In the genomic region with DNA sequence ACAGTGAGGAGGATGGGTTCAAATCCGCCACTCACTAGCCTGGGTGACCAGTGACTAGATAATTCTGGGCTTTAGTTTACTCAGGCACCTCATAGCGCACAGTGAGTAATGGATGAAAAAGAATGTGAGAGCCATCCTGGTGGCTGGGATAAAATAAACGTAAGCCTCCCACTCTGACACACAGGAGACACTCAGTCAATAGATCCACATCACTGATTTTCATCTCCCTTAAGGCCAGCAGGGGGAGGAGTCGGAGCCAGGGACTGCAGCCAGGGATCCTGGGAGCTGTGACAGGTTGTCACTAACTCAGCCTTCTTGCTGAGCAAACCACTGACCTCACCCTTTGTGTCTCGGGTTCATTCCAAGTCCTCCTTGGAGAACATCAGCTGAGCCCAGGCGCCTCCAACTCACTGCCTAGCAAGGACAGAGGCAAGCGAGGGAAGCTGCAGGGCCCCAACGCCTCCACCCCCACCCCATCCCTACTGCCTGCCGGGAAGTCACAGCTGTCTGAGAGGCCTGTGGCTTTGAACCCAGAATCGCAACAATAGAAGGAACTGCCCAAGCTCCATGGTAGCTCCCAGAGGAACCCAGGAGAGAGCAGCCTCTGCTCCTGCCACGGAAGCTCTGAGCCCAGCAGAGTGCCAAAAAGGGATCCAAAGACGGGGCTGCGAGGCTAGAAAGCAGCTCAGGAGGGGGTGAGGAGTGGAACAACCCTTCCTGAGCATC, we compare ENCODE assay signal across 1 cellular context.
TF ChIP-seq lines count a peak whose summit lies in the region.

No MANE protein-coding gene starts in this region.

TF ChIP-seq in K562, 482 proteins besides CTCF, POLR2A, EP300 and RAD21 (continued from another document and continues in another):
- TF ChIP-seq, protein P1, sequence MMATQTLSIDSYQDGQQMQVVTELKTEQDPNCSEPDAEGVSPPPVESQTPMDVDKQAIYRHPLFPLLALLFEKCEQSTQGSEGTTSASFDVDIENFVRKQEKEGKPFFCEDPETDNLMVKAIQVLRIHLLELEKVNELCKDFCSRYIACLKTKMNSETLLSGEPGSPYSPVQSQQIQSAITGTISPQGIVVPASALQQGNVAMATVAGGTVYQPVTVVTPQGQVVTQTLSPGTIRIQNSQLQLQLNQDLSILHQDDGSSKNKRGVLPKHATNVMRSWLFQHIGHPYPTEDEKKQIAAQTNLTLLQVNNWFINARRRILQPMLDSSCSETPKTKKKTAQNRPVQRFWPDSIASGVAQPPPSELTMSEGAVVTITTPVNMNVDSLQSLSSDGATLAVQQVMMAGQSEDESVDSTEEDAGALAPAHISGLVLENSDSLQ (IDR thresholded peaks at IDR 0.05), result peak; percentile 90
- TF ChIP-seq ELF4 (CRISPR knock-in tag; IDR thresholded peaks at IDR 0.05) (no peak), SIX5 (IDR thresholded peaks at IDR 0.05; ENCODE audit: borderline replicate concordance in 1 of 2, insufficient read depth in 1 of 2, low read depth in 1 of 2, low read length in 2 of 2) (no peak), ZNF707 (CRISPR knock-in tag; conservative IDR thresholded peaks at IDR 0.05) (no peak), KLF1 (tag; IDR thresholded peaks at IDR 0.05) (no peak), FOS (IDR thresholded peaks at IDR 0.05; ENCODE audit: extremely low read depth, insufficient read length) (no peak), HNRNPLL (IDR thresholded peaks at IDR 0.05; ENCODE audit: low read depth, low read length, poor library complexity, severe bottlenecking) (no peak), BDP1 (IDR thresholded peaks at IDR 0.05; ENCODE audit: insufficient read depth, insufficient read length) (no peak), GTF2F1 (IDR thresholded peaks at IDR 0.05; ENCODE audit: low read depth, low read length) (no peak), ZNF444 (CRISPR knock-in tag; IDR thresholded peaks at IDR 0.05) (no peak), TFAM (CRISPR knock-in tag; conservative IDR thresholded peaks at IDR 0.05) (no peak), HCFC1 (IDR thresholded peaks at IDR 0.05; ENCODE audit: low read depth, low read length) (no peak; the same call in 1 of the 2 replicates), MECOM (CRISPR knock-in tag; IDR thresholded peaks at IDR 0.05) (peak; percentile 91), RBM15 (IDR thresholded peaks at IDR 0.05; ENCODE audit: insufficient read depth, low read length) (no peak), JUND (IDR thresholded peaks at IDR 0.05; ENCODE audit: borderline replicate concordance, low read depth, low read length) (peak; percentile 66), JUND (tag; IDR thresholded peaks at IDR 0.05; ENCODE audit: borderline replicate concordance, low read depth, low read length) (peak; percentile 54; the same call in 1 of the 3 replicates), ELF1 (tag; IDR thresholded peaks at IDR 0.05) (no peak), ARHGAP35 (IDR thresholded peaks at IDR 0.05; ENCODE audit: partially characterized antibody) (no peak), TAF7 (tag; IDR thresholded peaks at IDR 0.05) (no peak), ZNF76 (CRISPR knock-in tag; IDR thresholded peaks at IDR 0.05; ENCODE audit: borderline replicate concordance) (no peak), GATA2 (CRISPR knock-in tag; IDR thresholded peaks at IDR 0.05) (peak; percentile 48; the same call in 1 of the 2 replicates), ZSCAN32 (CRISPR knock-in tag; IDR thresholded peaks at IDR 0.05) (no peak), ZNF324 (CRISPR knock-in tag; IDR thresholded peaks at IDR 0.05) (no peak), NCOA6 (IDR thresholded peaks at IDR 0.05) (no peak), PRPF4 (IDR thresholded peaks at IDR 0.05; ENCODE audit: insufficient read depth, low read depth, low read length, poor library complexity, severe bottlenecking) (no peak), ELF2 (CRISPR knock-in tag; IDR thresholded peaks at IDR 0.05) (no peak), HNRNPUL1 (IDR thresholded peaks at IDR 0.05; ENCODE audit: low read length) (no peak), E2F3 (CRISPR knock-in tag; IDR thresholded peaks at IDR 0.05) (no peak), TAF1 (IDR thresholded peaks at IDR 0.05; ENCODE audit: control insufficient read depth, extremely low read depth, insufficient read depth, low read length, severe bottlenecking) (no peak), NBN (IDR thresholded peaks at IDR 0.05; ENCODE audit: low read depth) (no peak; the same call in 1 of the 2 replicates), ZNF764 (CRISPR knock-in tag; IDR thresholded peaks at IDR 0.05; ENCODE audit: low read depth) (no peak), SMAD1 (IDR thresholded peaks at IDR 0.05; ENCODE audit: low read depth, low read length, partially characterized antibody) (no peak), CCAR2 (IDR thresholded peaks at IDR 0.05; ENCODE audit: low read depth, low read length) (no peak), TCF7 (IDR thresholded peaks at IDR 0.05; ENCODE audit: borderline replicate concordance) (no peak), MCM7 (IDR thresholded peaks at IDR 0.05) (no peak), SREBF2 (CRISPR knock-in tag; IDR thresholded peaks at IDR 0.05) (no peak), ARNT (IDR thresholded peaks at IDR 0.05) (0 out of 4 replicates have a peak, but pooled peaks of 1 of the 2 experiments have one; percentile 11), FOXK1 (CRISPR knock-in tag; IDR thresholded peaks at IDR 0.05; ENCODE audit: borderline replicate concordance) (no peak), DACH1 (IDR thresholded peaks at IDR 0.05; ENCODE audit: partially characterized antibody) (peak; percentile 54), ZNF507 (tag; conservative IDR thresholded peaks at IDR 0.05) (no peak), PPARD (CRISPR knock-in tag; IDR thresholded peaks at IDR 0.05) (no peak)
- TF ChIP-seq, protein P2, sequence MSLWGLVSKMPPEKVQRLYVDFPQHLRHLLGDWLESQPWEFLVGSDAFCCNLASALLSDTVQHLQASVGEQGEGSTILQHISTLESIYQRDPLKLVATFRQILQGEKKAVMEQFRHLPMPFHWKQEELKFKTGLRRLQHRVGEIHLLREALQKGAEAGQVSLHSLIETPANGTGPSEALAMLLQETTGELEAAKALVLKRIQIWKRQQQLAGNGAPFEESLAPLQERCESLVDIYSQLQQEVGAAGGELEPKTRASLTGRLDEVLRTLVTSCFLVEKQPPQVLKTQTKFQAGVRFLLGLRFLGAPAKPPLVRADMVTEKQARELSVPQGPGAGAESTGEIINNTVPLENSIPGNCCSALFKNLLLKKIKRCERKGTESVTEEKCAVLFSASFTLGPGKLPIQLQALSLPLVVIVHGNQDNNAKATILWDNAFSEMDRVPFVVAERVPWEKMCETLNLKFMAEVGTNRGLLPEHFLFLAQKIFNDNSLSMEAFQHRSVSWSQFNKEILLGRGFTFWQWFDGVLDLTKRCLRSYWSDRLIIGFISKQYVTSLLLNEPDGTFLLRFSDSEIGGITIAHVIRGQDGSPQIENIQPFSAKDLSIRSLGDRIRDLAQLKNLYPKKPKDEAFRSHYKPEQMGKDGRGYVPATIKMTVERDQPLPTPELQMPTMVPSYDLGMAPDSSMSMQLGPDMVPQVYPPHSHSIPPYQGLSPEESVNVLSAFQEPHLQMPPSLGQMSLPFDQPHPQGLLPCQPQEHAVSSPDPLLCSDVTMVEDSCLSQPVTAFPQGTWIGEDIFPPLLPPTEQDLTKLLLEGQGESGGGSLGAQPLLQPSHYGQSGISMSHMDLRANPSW (CRISPR knock-in tag; IDR thresholded peaks at IDR 0.05), result no peak
- TF ChIP-seq, protein P3, sequence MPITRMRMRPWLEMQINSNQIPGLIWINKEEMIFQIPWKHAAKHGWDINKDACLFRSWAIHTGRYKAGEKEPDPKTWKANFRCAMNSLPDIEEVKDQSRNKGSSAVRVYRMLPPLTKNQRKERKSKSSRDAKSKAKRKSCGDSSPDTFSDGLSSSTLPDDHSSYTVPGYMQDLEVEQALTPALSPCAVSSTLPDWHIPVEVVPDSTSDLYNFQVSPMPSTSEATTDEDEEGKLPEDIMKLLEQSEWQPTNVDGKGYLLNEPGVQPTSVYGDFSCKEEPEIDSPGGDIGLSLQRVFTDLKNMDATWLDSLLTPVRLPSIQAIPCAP (CRISPR knock-in tag; IDR thresholded peaks at IDR 0.05; ENCODE audit: borderline replicate concordance), result no peak
- TF ChIP-seq, protein P4, sequence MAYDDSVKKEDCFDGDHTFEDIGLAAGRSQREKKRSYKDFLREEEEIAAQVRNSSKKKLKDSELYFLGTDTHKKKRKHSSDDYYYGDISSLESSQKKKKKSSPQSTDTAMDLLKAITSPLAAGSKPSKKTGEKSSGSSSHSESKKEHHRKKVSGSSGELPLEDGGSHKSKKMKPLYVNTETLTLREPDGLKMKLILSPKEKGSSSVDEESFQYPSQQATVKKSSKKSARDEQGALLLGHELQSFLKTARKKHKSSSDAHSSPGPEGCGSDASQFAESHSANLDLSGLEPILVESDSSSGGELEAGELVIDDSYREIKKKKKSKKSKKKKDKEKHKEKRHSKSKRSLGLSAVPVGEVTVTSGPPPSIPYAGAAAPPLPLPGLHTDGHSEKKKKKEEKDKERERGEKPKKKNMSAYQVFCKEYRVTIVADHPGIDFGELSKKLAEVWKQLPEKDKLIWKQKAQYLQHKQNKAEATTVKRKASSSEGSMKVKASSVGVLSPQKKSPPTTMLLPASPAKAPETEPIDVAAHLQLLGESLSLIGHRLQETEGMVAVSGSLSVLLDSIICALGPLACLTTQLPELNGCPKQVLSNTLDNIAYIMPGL (CRISPR knock-in tag; IDR thresholded peaks at IDR 0.05), result no peak
- TF ChIP-seq, protein P5, sequence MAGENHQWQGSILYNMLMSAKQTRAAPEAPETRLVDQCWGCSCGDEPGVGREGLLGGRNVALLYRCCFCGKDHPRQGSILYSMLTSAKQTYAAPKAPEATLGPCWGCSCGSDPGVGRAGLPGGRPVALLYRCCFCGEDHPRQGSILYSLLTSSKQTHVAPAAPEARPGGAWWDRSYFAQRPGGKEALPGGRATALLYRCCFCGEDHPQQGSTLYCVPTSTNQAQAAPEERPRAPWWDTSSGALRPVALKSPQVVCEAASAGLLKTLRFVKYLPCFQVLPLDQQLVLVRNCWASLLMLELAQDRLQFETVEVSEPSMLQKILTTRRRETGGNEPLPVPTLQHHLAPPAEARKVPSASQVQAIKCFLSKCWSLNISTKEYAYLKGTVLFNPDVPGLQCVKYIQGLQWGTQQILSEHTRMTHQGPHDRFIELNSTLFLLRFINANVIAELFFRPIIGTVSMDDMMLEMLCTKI (IDR thresholded peaks at IDR 0.05; ENCODE audit: partially characterized antibody), result no peak
- TF ChIP-seq, protein P6, sequence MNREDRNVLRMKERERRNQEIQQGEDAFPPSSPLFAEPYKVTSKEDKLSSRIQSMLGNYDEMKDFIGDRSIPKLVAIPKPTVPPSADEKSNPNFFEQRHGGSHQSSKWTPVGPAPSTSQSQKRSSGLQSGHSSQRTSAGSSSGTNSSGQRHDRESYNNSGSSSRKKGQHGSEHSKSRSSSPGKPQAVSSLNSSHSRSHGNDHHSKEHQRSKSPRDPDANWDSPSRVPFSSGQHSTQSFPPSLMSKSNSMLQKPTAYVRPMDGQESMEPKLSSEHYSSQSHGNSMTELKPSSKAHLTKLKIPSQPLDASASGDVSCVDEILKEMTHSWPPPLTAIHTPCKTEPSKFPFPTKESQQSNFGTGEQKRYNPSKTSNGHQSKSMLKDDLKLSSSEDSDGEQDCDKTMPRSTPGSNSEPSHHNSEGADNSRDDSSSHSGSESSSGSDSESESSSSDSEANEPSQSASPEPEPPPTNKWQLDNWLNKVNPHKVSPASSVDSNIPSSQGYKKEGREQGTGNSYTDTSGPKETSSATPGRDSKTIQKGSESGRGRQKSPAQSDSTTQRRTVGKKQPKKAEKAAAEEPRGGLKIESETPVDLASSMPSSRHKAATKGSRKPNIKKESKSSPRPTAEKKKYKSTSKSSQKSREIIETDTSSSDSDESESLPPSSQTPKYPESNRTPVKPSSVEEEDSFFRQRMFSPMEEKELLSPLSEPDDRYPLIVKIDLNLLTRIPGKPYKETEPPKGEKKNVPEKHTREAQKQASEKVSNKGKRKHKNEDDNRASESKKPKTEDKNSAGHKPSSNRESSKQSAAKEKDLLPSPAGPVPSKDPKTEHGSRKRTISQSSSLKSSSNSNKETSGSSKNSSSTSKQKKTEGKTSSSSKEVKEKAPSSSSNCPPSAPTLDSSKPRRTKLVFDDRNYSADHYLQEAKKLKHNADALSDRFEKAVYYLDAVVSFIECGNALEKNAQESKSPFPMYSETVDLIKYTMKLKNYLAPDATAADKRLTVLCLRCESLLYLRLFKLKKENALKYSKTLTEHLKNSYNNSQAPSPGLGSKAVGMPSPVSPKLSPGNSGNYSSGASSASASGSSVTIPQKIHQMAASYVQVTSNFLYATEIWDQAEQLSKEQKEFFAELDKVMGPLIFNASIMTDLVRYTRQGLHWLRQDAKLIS (CRISPR knock-in tag; IDR thresholded peaks at IDR 0.05), result no peak
- TF ChIP-seq, protein P7, sequence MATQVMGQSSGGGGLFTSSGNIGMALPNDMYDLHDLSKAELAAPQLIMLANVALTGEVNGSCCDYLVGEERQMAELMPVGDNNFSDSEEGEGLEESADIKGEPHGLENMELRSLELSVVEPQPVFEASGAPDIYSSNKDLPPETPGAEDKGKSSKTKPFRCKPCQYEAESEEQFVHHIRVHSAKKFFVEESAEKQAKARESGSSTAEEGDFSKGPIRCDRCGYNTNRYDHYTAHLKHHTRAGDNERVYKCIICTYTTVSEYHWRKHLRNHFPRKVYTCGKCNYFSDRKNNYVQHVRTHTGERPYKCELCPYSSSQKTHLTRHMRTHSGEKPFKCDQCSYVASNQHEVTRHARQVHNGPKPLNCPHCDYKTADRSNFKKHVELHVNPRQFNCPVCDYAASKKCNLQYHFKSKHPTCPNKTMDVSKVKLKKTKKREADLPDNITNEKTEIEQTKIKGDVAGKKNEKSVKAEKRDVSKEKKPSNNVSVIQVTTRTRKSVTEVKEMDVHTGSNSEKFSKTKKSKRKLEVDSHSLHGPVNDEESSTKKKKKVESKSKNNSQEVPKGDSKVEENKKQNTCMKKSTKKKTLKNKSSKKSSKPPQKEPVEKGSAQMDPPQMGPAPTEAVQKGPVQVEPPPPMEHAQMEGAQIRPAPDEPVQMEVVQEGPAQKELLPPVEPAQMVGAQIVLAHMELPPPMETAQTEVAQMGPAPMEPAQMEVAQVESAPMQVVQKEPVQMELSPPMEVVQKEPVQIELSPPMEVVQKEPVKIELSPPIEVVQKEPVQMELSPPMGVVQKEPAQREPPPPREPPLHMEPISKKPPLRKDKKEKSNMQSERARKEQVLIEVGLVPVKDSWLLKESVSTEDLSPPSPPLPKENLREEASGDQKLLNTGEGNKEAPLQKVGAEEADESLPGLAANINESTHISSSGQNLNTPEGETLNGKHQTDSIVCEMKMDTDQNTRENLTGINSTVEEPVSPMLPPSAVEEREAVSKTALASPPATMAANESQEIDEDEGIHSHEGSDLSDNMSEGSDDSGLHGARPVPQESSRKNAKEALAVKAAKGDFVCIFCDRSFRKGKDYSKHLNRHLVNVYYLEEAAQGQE (CRISPR knock-in tag; IDR thresholded peaks at IDR 0.05; ENCODE audit: low read depth), result no peak
- TF ChIP-seq, protein P8, sequence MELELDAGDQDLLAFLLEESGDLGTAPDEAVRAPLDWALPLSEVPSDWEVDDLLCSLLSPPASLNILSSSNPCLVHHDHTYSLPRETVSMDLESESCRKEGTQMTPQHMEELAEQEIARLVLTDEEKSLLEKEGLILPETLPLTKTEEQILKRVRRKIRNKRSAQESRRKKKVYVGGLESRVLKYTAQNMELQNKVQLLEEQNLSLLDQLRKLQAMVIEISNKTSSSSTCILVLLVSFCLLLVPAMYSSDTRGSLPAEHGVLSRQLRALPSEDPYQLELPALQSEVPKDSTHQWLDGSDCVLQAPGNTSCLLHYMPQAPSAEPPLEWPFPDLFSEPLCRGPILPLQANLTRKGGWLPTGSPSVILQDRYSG (tag; conservative IDR thresholded peaks at IDR 0.05; ENCODE audit: low read depth), result no peak
